Comparison of ENCODE assay signal across 8 cellular contexts in genomic region chr14:81464253-81465001, GRCh38.
A peak's percentile ranks its signal among the peaks of the same experiment; 100 is the strongest.
DNase-seq lines count a peak whose midpoint lies in the region; TF ChIP-seq lines count a peak whose summit lies in the region.

No MANE protein-coding gene starts in this region.

- H2BK120ac ChIP-seq in H9 (ENCODE audit: low read depth, low read length, poor library complexity, severe bottlenecking): no peak overlapping the region

- intact Hi-C loops in spleen (cut with DNase I; ENCODE audit: low total_unique reads): loop anchor here (5.0 kb wide), 1 partner anchor 477 kb away; no protein-coding TSS in a partner anchor

- no peak overlapping the region for H3T11ph ChIP-seq in H9 (ENCODE audit: low read length)

- H3K79me1 ChIP-seq in H9 (ENCODE audit: insufficient read depth, low read depth, low read length, poor library complexity, severe bottlenecking): no peaks in the 10 kb centered on the region

- no peak overlapping the region for H2BK20ac ChIP-seq in H9 (ENCODE audit: low read depth, low read length, poor library complexity, severe bottlenecking)

- H3K18ac ChIP-seq in H9 (ENCODE audit: insufficient read length, low read depth, low read length): no peak overlapping the region

- H3K23me2 ChIP-seq in H9 (ENCODE audit: insufficient read length, low read depth, low read length, poor library complexity, severe bottlenecking): no peaks in the 10 kb centered on the region

- H3K36me3 ChIP-seq in spleen: no peaks in the 10 kb centered on the region

- H2BK5ac ChIP-seq in H9 (ENCODE audit: insufficient read length, low read length): no peak overlapping the region

- H3K36me3 Mint-ChIP-seq in H9 (ENCODE audit: insufficient read depth in 1 of 3, low read depth in 3 of 3): peaks cover 0 to 6% (median 1%) of the 10 kb centered on the region in 3 experiments; a peak in 2 of 7 replicates
- no peaks in the 10 kb centered on the region for H3K36me3 Mint-ChIP-seq in immature natural killer cell

- H3K27me3 Mint-ChIP-seq in H9 (ENCODE audit: low read depth) (no peaks in the 10 kb centered on the region), immature natural killer cell (ENCODE audit: low read depth in 3 of 3) (peaks cover 0 to 2% (median 0%) of the 10 kb centered on the region in 3 donors)

- peaks cover 0 to 3% of the 10 kb centered on the region in 2 experiments; a peak in 1 of 4 replicates for H3K4me1 Mint-ChIP-seq in H9
- peaks cover 6 to 12% of the 10 kb centered on the region in 2 donors for H3K4me1 Mint-ChIP-seq in immature natural killer cell

- H4K5ac ChIP-seq in H9 (ENCODE audit: insufficient read length, low read depth, low read length): no peak overlapping the region

- H3K27ac Mint-ChIP-seq in H9 (peak overlapping the region in 1 of 3 experiments; percentile 22; a peak in 1 of 7 replicates), immature natural killer cell (peak overlapping the region; percentile 69 to 90 (median 84))

- peak; percentile 93 for TF ChIP-seq CTCF in H9 (conservative IDR thresholded peaks at IDR 0.05)
- peak; percentile 78 to 94 (median 90) for TF ChIP-seq CTCF in spleen (IDR thresholded peaks at IDR 0.05 in 8 of 11, conservative IDR thresholded peaks at IDR 0.05 in 3 of 11)

- H2BK15ac ChIP-seq in H9 (ENCODE audit: low read depth, low read length): no peak overlapping the region

- H3K4me1 ChIP-seq in H9 (ENCODE audit: insufficient read depth, low read length): no peaks in the 10 kb centered on the region
- H3K4me1 ChIP-seq in spleen: peaks cover 0 to 16% (median 4%) of the 10 kb centered on the region in 6 donors

- no peak overlapping the region for H3K4ac ChIP-seq in H9 (ENCODE audit: low read depth, low read length)

- H3K27me3 ChIP-seq in H9 (ENCODE audit: insufficient read depth, low read length) (no peaks in the 10 kb centered on the region), spleen (replicated peaks in 1 of 7) (no peaks in the 10 kb centered on the region)

- no peak overlapping the region for H4K91ac ChIP-seq in H9 (ENCODE audit: insufficient read length, low read depth, low read length)

- peak overlapping the region; percentile 52 for H3K9ac ChIP-seq in H9 (ENCODE audit: extremely low read depth, insufficient read length, low read length)

- no peak overlapping the region for H3K14ac ChIP-seq in H9 (ENCODE audit: insufficient read depth, low read length)

- H2AK5ac ChIP-seq in H9 (ENCODE audit: insufficient read length, low read length): no peak overlapping the region

- peak overlapping the region in 7 of 8 donors; percentile 27 to 63 (median 43) for H3K4me3 ChIP-seq in spleen

- H3K4me2 ChIP-seq in H9 (ENCODE audit: insufficient read depth, insufficient read length, low read length): peak overlapping the region; percentile 42

- no peaks in the 10 kb centered on the region for H3K9me3 ChIP-seq in H9 (ENCODE audit: control insufficient read depth, low read depth, low read length)
- H3K9me3 ChIP-seq in spleen: no peaks in the 10 kb centered on the region

- DNase-seq in NCI-H2029 treated with DMSO at 0.1 percent for 48 hours (lab: John Stamatoyannopoulos, UW) (peak; percentile 3), NCI-H2029 (lab: John Stamatoyannopoulos, UW) (no peak), H9 (peak; percentile 49), M059J (ENCODE audit: low read depth) (peak; percentile 50), SW480 (ENCODE audit: low spot score) (peak; percentile 26), T47D (ENCODE audit: low read depth in 1 of 2, low spot score in 1 of 2) (peak; percentile 61 to 76), immature natural killer cell (peak; percentile 65 to 73 (median 70)), spleen (no peak)

- H2BK12ac ChIP-seq in H9 (ENCODE audit: insufficient read length, low read depth, low read length): no peak overlapping the region

- H3K9me3 Mint-ChIP-seq in H9 (peaks cover 6 to 16% of the 10 kb centered on the region in 2 experiments), immature natural killer cell (no peaks in the 10 kb centered on the region)

- H3K27ac ChIP-seq in H9 (ENCODE audit: insufficient read length, low read depth, low read length): no peak overlapping the region
- peak overlapping the region; percentile 73 to 83 (median 79) for H3K27ac ChIP-seq in spleen

- H4K8ac ChIP-seq in H9 (replicated peaks; ENCODE audit: insufficient read length, low read depth, low read length): no peak overlapping the region

- H3K79me2 ChIP-seq in H9 (ENCODE audit: insufficient read depth, low read length): no peaks in the 10 kb centered on the region

- no peaks in the 10 kb centered on the region for H4K20me1 ChIP-seq in H9 (ENCODE audit: control insufficient read depth, insufficient read depth, insufficient read length)

- H3K56ac ChIP-seq in H9 (ENCODE audit: insufficient read length, low read depth, low read length): no peak overlapping the region

- in situ Hi-C loops in T47D (cut with HindIII; ENCODE audit: low pct_unique_long_range_greater_than_20kb, low sequenced_read_pairs): no loop called here

- WGBS in H9 (ENCODE audit: extremely low coverage, insufficient read length, low lambda C conversion rate): no CpG with 5 or more reads among the region's 15 CpGs
- WGBS in spleen, 5 donors: 21 to 24% (median 22%) methylated on average over 15 of the region's 15 CpGs

- H3K4me3 Mint-ChIP-seq in H9 (peak overlapping the region; percentile 45 to 54; a peak in 4 of 5 replicates), immature natural killer cell (peak overlapping the region; percentile 87 to 95 (median 89))

- H2AFZ ChIP-seq in H9 (ENCODE audit: low read length): peak overlapping the region; percentile 89

- no peak for TF ChIP-seq POLR2A in spleen (IDR thresholded peaks at IDR 0.05)

- H3K23ac ChIP-seq in H9 (ENCODE audit: insufficient read length, low read depth, low read length): no peak overlapping the region

Comparison
In these comparisons a context has a peak if more than half of its experiments do, and no peak if none do; other contexts are left out.
1. DNase-seq: peak in NCI-H2029 treated with DMSO at 0.1 percent for 48 hours (single experiment), H9 (single experiment), M059J (single experiment), SW480 (single experiment), T47D (2 of 2) and immature natural killer cell (3 of 3); none in NCI-H2029 (single experiment) and spleen (single experiment).